Comparison of ENCODE assay signal across 24 cellular contexts in genomic region chr2:216884347-216884746, GRCh38. TPM values are rescaled to one million over a fixed set of nuclear protein-coding genes. Genes with fewer than 3 reads are reported as not detected.
DNase-seq lines count a peak whose midpoint lies in the region; ATAC-seq, FAIRE-seq and TF ChIP-seq lines count a peak whose summit lies in the region.
"Had no signal": no experiment of that assay in that cellular context is flagged by ENCODE, and none has a peak within 500 bp of the region (broad histone marks: within the 10 kb centered on the region; RNA-seq: fewer than 3 reads in every experiment).

No MANE protein-coding gene starts in this region.

- H3K4me2 ChIP-seq in K562 (ENCODE audit: insufficient read depth, low read length), result no peak overlapping the region
- H3K4me2 ChIP-seq: BLaER1 had no signal

- 89% methylated on average over 2 of the region's 2 CpGs for WGBS in right cardiac atrium
- 81 to 94% (median 89%) methylated on average over 2 of the region's 2 CpGs for WGBS in heart left ventricle, 4 donors
- no CpG with 5 or more reads among the region's 2 CpGs for WGBS in K562 (ENCODE audit: insufficient coverage, low coverage, missing lambda C conversion rate)

- in situ Hi-C loops in K562 (cut with MboI), result no loop called here

- ATAC-seq in right cardiac atrium (no peak), heart left ventricle (no peak), K562 (no peak)

- no peaks in the 10 kb centered on the region for H3K9me3 ChIP-seq in right cardiac atrium (ENCODE audit: control insufficient read depth, low read length)
- H3K9me3 ChIP-seq in heart left ventricle, result no peaks in the 10 kb centered on the region
- no peaks in the 10 kb centered on the region for H3K9me3 ChIP-seq in K562 (replicated peaks; ENCODE audit: control insufficient read depth, insufficient read depth, low read depth, low read length)

- H3K27ac Mint-ChIP-seq in neural crest cell (ENCODE audit: unreplicated experiment), result peak overlapping the region; percentile 92
- H3K27ac Mint-ChIP-seq: CD4-positive, alpha-beta T cell; H9; HFFc6 had no signal

- H3K4me3 ChIP-seq in right cardiac atrium (ENCODE audit: low read length), result no peak overlapping the region
- H3K4me3 ChIP-seq in heart left ventricle, result no peak overlapping the region
- no peak overlapping the region for H3K4me3 ChIP-seq in K562
- H3K4me3 ChIP-seq: BLaER1, GM23248 had no signal

- H3K27me3 Mint-ChIP-seq in neural crest cell (ENCODE audit: low read depth), result no peaks in the 10 kb centered on the region

- no peaks in the 10 kb centered on the region for H3K79me2 ChIP-seq in K562 (ENCODE audit: control insufficient read depth, insufficient read depth, low read length)

- H3K4me1 ChIP-seq in right cardiac atrium (ENCODE audit: control insufficient read depth, insufficient read depth, low read length), result peaks cover 9% of the 10 kb centered on the region
- H3K4me1 ChIP-seq in heart left ventricle, result peaks cover 0 to 27% (median 4%) of the 10 kb centered on the region in 12 donors
- peaks cover 48 to 54% of the 10 kb centered on the region in 2 experiments for H3K4me1 ChIP-seq in K562 (replicated peaks in 1 of 2; ENCODE audit: control insufficient read depth in 2 of 2, insufficient read depth in 2 of 2, low read length in 2 of 2)
- H3K4me1 ChIP-seq: BLaER1 had no signal

- peaks cover 7% of the 10 kb centered on the region for H3K4me1 Mint-ChIP-seq in neural crest cell

- H4K20me1 ChIP-seq in K562 (replicated peaks; ENCODE audit: control insufficient read depth, insufficient read depth, low read length), result no peaks in the 10 kb centered on the region
- H4K20me1 ChIP-seq: BLaER1 had no signal

- H3K9me3 Mint-ChIP-seq in neural crest cell, result peaks cover 5% of the 10 kb centered on the region
- H3K9me3 Mint-ChIP-seq: CD4-positive, alpha-beta T cell; HFFc6 had no signal

- H3K27me3 ChIP-seq in right cardiac atrium (ENCODE audit: control insufficient read depth, insufficient read depth), result no peaks in the 10 kb centered on the region
- no peaks in the 10 kb centered on the region for H3K27me3 ChIP-seq in heart left ventricle
- H3K27me3 ChIP-seq in K562 (ENCODE audit: control insufficient read depth in 2 of 2, insufficient read depth in 2 of 2, low read length in 2 of 2), result no peaks in the 10 kb centered on the region
- H3K27me3 ChIP-seq: BLaER1 had no signal

- CTCF ChIA-PET in K562 (lab: Yijun Ruan, JAX; ENCODE audit: low intra/inter-chr PET ratio), result no interaction called here

- no peak overlapping the region for H3K4me3 Mint-ChIP-seq in neural crest cell
- H3K4me3 Mint-ChIP-seq: CD4-positive, alpha-beta T cell; H9; HFFc6 had no signal

- TF ChIP-seq RAD21 in K562 (CRISPR knock-in tag; conservative IDR thresholded peaks at IDR 0.05 in 1 of 2, IDR thresholded peaks at IDR 0.05 in 1 of 2), result no peak

- peak overlapping the region in 1 of 2 experiments; percentile 73; a peak in 2 of 4 replicates for H3K9ac ChIP-seq in K562 (ENCODE audit: insufficient read depth in 1 of 2, low read depth in 2 of 2, low read length in 2 of 2)
- H3K9ac ChIP-seq: BLaER1, GM23248 had no signal

- POLR2A ChIA-PET in K562 (lab: Yijun Ruan, JAX), result no interaction called here

- H3K27ac ChIP-seq in right cardiac atrium (ENCODE audit: low read length) (peak overlapping the region; percentile 68), heart left ventricle (no peak overlapping the region), K562 (ENCODE audit: extremely low read depth, low read depth, low read length) (peak overlapping the region; percentile 4; the same call in 1 of the 3 replicates)
- H3K27ac ChIP-seq: BLaER1, GM23248 had no signal

- H3K36me3 Mint-ChIP-seq in neural crest cell (ENCODE audit: low read depth), result no peaks in the 10 kb centered on the region

- TF ChIP-seq POLR2A in heart left ventricle (IDR thresholded peaks at IDR 0.05) (no peak), K562 (conservative IDR thresholded peaks at IDR 0.05) (no peak)

- H2AFZ ChIP-seq in K562 (ENCODE audit: low read depth, low read length), result peak overlapping the region; percentile 56
- H2AFZ ChIP-seq: GM23248 had no signal

- DNase-seq in right cardiac atrium, result peak in 1 of 3 donors; percentile 39
- DNase-seq in heart left ventricle, result no peak
- DNase-seq in K562 (ENCODE audit: extremely low read depth in 1 of 4, low spot score in 3 of 4), result no peak
- no peak for DNase-seq in neural crest cell (ENCODE audit: low read depth, low spot score)
- DNase-seq in OCI-M2 (lab: John Stamatoyannopoulos, UW; ENCODE audit: unreplicated experiment), result no peak
- DNase-seq in activated CD4-positive, alpha-beta T cell treated with anti-CD3 and anti-CD28 coated beads for 1 hour, result no peak
- no peak for DNase-seq in putamen (ENCODE audit: low spot score)
- DNase-seq: CD4-positive, alpha-beta T cell; COR-L47; DMS 273 treated with DMSO at 0.1 percent for 48 hours; DMS79 treated with DMSO at 0.1 percent for 48 hours; GM23248; H9; HFFc6; KG1; NCI-H1694; NCI-H2081; NCI-H2171; NCI-H345; NCI-H524; NCI-H774 had no signal

- H3K9me1 ChIP-seq in K562 (ENCODE audit: control insufficient read depth, insufficient read depth, low read length), result no peaks in the 10 kb centered on the region

- TF ChIP-seq CTCF in heart left ventricle (IDR thresholded peaks at IDR 0.05) (no peak), K562 (IDR thresholded peaks at IDR 0.05 in 2 of 3, conservative IDR thresholded peaks at IDR 0.05 in 1 of 3; ENCODE audit: insufficient read depth in 2 of 3, low read depth in 1 of 3, low read length in 3 of 3) (no peak), neural crest cell (conservative IDR thresholded peaks at IDR 0.05) (no peak)

- no peak for TF ChIP-seq EP300 in K562 (IDR thresholded peaks at IDR 0.05; ENCODE audit: low read length)

- no TSS peak for BruUV-seq in K562 (replicated peaks; lab: Mats Ljungman, UMichigan)

- H3K36me3 ChIP-seq in heart left ventricle, result no peaks in the 10 kb centered on the region
- H3K36me3 ChIP-seq in K562 (ENCODE audit: control insufficient read depth, insufficient read depth, low read length), result no peaks in the 10 kb centered on the region
- H3K36me3 ChIP-seq: BLaER1 had no signal

- intact Hi-C loops in right cardiac atrium (cut with DNase I) (no loop called here), heart left ventricle (cut with DNase I) (no loop called here), K562 (cut with micrococcal nuclease) (no loop called here)

- no peak for FAIRE-seq in K562 (lab: Jason Lieb, UNC)
- FAIRE-seq: RCC 7860 had no signal

TF ChIP-seq in K562, 482 proteins besides CTCF, POLR2A, EP300 and RAD21:
- TF ChIP-seq E2F8 (IDR thresholded peaks at IDR 0.05; ENCODE audit: low read depth, partially characterized antibody) (no peak), ZNF133 (CRISPR knock-in tag; IDR thresholded peaks at IDR 0.05) (no peak), CHD2 (IDR thresholded peaks at IDR 0.05; ENCODE audit: low read depth, low read length) (no peak), ZNF668 (CRISPR knock-in tag; IDR thresholded peaks at IDR 0.05) (no peak), PHF21A (IDR thresholded peaks at IDR 0.05; ENCODE audit: borderline replicate concordance, low read depth) (no peak), ZNF23 (CRISPR knock-in tag; IDR thresholded peaks at IDR 0.05) (no peak), PHB (CRISPR knock-in tag; IDR thresholded peaks at IDR 0.05) (no peak), FOXA1 (IDR thresholded peaks at IDR 0.05; ENCODE audit: borderline replicate concordance) (no peak), MCM2 (IDR thresholded peaks at IDR 0.05; ENCODE audit: low read depth) (no peak)

RNA-seq across cellular contexts. Expression of gene TNP1, which starts 24.5 kb away (rescaled TPM):
- total RNA-seq in right cardiac atrium (not detected), heart left ventricle (not detected), K562 (2014; rRNA removed) (not detected in 2 replicates), K562 (2014; rRNA removed; fragmentation: Illumina TruSeq; extraction: Trizol) (not detected in 2 replicates), K562 (2015; rRNA removed; fragmentation: Illumina TruSeq; extraction: Trizol) (not detected in 2 replicates), K562 (2021) (not detected in 2 replicates), neural crest cell (not detected in 2 replicates)
- polyA plus RNA-seq in right cardiac atrium (not detected), heart left ventricle (not detected), K562 (2011; rRNA removed) (not detected in 2 replicates), K562 (2014; fragmentation: Illumina TruSeq; extraction: Trizol) (not detected in 2 replicates), K562 (2014; fragmentation: Nextera tagmentation; extraction: Ambion mirVana) (not detected), K562 (2014; rRNA removed) (not detected in 2 replicates)
- total RNA-seq in K562 (2011; cell fraction: chromatin; rRNA removed; ENCODE audit: low replicate concordance), result not detected in 2 replicates
- not detected in 2 replicates for total RNA-seq in K562 (2011; cell fraction: nucleolus; rRNA removed)
- total RNA-seq in K562 (2011; cell fraction: nucleoplasm; rRNA removed), result not detected in 2 replicates
- polyA plus RNA-seq in K562 (2011; cell fraction: cytosol; rRNA removed), result not detected in 2 replicates
- polyA plus RNA-seq in K562 (2011; cell fraction: nucleus; rRNA removed), result not detected in 2 replicates
- not detected in 2 replicates for polyA plus RNA-seq in K562 (2012)
- polyA minus RNA-seq in K562 (2011; rRNA and poly(A)+ RNA removed), result not detected in 2 replicates
- not detected in 2 replicates for polyA minus RNA-seq in K562 (2011; cell fraction: cytosol; rRNA and poly(A)+ RNA removed)
- polyA minus RNA-seq in K562 (2011; cell fraction: nucleus; rRNA and poly(A)+ RNA removed), result not detected in 2 replicates
- total RNA-seq: CD4-positive, alpha-beta T cell; GM23248; H9; HFFc6; SK-MEL-5 had no signal
- polyA plus RNA-seq: GM23248 had no signal

Comparison
In these comparisons a context has a peak if more than half of its experiments do, and no peak if none do; other contexts are left out.
1. H3K27ac ChIP-seq: peak in right cardiac atrium (single experiment) and K562 (single experiment); none in heart left ventricle (0 of 12).